ENCODE assay signal across 19 cellular contexts in genomic region chr4:111923786-111924185, GRCh38.
"Had no signal": no experiment of that assay in that cellular context is flagged by ENCODE, and none has a peak within 500 bp of the region (broad histone marks: within the 10 kb centered on the region; RNA-seq: fewer than 3 reads in every experiment).

No MANE protein-coding gene starts in this region.

- FAIRE-seq: islet of Langerhans had no signal

- H3K4me1 ChIP-seq: suprapubic skin had no signal

- H3K27ac Mint-ChIP-seq: activated CD8-positive, alpha-beta T cell treated with anti-CD3 and anti-CD28 coated beads, Interleukin-2, amount 10 ng/mL, durations not matched to agents 7 days and 5 days; activated naive CD8-positive, alpha-beta T cell treated with anti-CD3 and anti-CD28 coated beads, Interleukin-2, amount 50 U/mL, for 24 hours; natural killer cell; progenitor cell of endocrine pancreas; type B pancreatic cell had no signal

- H3K9me3 ChIP-seq: mucosa of descending colon, suprapubic skin had no signal

- H3K27me3 ChIP-seq: suprapubic skin had no signal

- ATAC-seq: activated CD8-positive, alpha-beta T cell treated with anti-CD3 and anti-CD28 coated beads, Interleukin-2, amount 10 ng/mL, durations not matched to agents 7 days and 5 days; activated naive CD8-positive, alpha-beta T cell treated with anti-CD3 and anti-CD28 coated beads, Interleukin-2, amount 50 U/mL, for 24 hours; mucosa of descending colon; natural killer cell; right cardiac atrium had no signal

- H3K9me3 Mint-ChIP-seq: activated naive CD8-positive, alpha-beta T cell treated with anti-CD3 and anti-CD28 coated beads, Interleukin-2, amount 50 U/mL, for 24 hours; type B pancreatic cell had no signal

- H3K4me1 Mint-ChIP-seq: activated naive CD8-positive, alpha-beta T cell treated with anti-CD3 and anti-CD28 coated beads, Interleukin-2, amount 50 U/mL, for 24 hours; natural killer cell had no signal

- H3K27me3 Mint-ChIP-seq: activated naive CD8-positive, alpha-beta T cell treated with anti-CD3 and anti-CD28 coated beads, Interleukin-2, amount 50 U/mL, for 24 hours; progenitor cell of endocrine pancreas had no signal

- H3K27ac ChIP-seq: epithelial cell of prostate, suprapubic skin, WERI-Rb-1 had no signal

- H3K4me3 Mint-ChIP-seq: activated CD8-positive, alpha-beta T cell treated with anti-CD3 and anti-CD28 coated beads, Interleukin-2, amount 10 ng/mL, durations not matched to agents 7 days and 5 days; activated naive CD8-positive, alpha-beta T cell treated with anti-CD3 and anti-CD28 coated beads, Interleukin-2, amount 50 U/mL, for 24 hours; natural killer cell; type B pancreatic cell had no signal

- H3K36me3 Mint-ChIP-seq: natural killer cell, type B pancreatic cell had no signal

- H3K4me3 ChIP-seq: mucosa of descending colon, suprapubic skin had no signal

- H3K36me3 ChIP-seq: suprapubic skin, WERI-Rb-1 had no signal

- DNase-seq: activated CD4-positive, alpha-beta T cell treated with anti-CD3 and anti-CD28 coated beads for 4 hours; activated CD8-positive, alpha-beta memory T cell treated with anti-CD3 and anti-CD28 coated beads, Interleukin-2, amount 50 U/mL, for 48 hours; activated CD8-positive, alpha-beta T cell treated with anti-CD3 and anti-CD28 coated beads, Interleukin-2, amount 10 ng/mL, durations not matched to agents 7 days and 5 days; activated naive CD4-positive, alpha-beta T cell treated with Interleukin-2 at 50 U/mL for 16 hours; activated naive CD8-positive, alpha-beta T cell treated with anti-CD3 and anti-CD28 coated beads, Interleukin-2, amount 50 U/mL, for 24 hours; central memory CD4-positive, alpha-beta T cell; cortex of kidney; effector memory CD4-positive, alpha-beta T cell; head of caudate nucleus; mucosa of descending colon; natural killer cell; right cardiac atrium; stimulated activated naive CD4-positive, alpha-beta T cell; WERI-Rb-1 had no signal
